Comparison of ENCODE assay signal across 1 cellular context in the genomic region with DNA sequence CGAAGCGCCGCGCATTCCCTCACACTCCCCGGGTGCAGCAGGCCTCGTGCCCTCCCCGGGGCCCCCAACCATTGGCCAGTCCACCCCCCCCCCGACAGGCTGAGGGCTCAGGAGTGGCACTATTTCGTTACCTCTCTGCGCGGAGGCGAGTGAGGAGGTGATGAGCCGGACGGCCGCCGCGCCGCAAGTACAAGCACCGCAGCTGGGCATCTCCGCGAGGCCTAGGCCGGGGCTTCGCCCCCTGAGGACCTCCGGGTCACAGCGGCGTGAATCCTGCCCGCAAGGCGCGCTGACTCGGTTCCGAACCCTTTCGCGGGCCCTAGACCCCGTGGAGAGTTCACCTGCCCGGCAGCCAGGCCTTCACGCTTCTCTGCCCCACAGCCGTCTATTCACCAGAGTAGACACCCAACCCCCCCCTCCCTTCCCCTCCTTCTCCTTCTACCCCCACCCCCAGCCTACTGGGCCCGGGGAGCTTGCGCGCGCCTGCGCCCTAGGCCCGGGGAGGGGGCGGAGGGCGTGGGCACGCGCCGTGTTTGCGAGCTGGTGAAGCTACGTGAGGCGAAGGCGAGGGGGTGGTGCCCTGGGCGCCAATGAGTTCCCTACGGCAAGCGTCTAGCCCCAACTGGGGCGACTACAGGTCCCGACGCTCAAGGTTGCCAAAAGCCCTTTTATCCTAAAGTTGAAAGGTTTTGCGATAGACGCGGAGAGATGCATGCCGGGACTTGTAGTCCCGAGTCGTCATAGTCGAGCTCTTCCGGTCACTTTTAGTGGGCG.
TF ChIP-seq lines count a peak whose summit lies in the region.

A gene (minus strand): TSS at position 399 of the 774 bp plus-strand sequence. CDS start 189 bp downstream, at position 210.

TF ChIP-seq in HepG2, 621 proteins besides CTCF, POLR2A, EP300 and RAD21 (continued from another document and continues in another):
- TF ChIP-seq, protein P1, sequence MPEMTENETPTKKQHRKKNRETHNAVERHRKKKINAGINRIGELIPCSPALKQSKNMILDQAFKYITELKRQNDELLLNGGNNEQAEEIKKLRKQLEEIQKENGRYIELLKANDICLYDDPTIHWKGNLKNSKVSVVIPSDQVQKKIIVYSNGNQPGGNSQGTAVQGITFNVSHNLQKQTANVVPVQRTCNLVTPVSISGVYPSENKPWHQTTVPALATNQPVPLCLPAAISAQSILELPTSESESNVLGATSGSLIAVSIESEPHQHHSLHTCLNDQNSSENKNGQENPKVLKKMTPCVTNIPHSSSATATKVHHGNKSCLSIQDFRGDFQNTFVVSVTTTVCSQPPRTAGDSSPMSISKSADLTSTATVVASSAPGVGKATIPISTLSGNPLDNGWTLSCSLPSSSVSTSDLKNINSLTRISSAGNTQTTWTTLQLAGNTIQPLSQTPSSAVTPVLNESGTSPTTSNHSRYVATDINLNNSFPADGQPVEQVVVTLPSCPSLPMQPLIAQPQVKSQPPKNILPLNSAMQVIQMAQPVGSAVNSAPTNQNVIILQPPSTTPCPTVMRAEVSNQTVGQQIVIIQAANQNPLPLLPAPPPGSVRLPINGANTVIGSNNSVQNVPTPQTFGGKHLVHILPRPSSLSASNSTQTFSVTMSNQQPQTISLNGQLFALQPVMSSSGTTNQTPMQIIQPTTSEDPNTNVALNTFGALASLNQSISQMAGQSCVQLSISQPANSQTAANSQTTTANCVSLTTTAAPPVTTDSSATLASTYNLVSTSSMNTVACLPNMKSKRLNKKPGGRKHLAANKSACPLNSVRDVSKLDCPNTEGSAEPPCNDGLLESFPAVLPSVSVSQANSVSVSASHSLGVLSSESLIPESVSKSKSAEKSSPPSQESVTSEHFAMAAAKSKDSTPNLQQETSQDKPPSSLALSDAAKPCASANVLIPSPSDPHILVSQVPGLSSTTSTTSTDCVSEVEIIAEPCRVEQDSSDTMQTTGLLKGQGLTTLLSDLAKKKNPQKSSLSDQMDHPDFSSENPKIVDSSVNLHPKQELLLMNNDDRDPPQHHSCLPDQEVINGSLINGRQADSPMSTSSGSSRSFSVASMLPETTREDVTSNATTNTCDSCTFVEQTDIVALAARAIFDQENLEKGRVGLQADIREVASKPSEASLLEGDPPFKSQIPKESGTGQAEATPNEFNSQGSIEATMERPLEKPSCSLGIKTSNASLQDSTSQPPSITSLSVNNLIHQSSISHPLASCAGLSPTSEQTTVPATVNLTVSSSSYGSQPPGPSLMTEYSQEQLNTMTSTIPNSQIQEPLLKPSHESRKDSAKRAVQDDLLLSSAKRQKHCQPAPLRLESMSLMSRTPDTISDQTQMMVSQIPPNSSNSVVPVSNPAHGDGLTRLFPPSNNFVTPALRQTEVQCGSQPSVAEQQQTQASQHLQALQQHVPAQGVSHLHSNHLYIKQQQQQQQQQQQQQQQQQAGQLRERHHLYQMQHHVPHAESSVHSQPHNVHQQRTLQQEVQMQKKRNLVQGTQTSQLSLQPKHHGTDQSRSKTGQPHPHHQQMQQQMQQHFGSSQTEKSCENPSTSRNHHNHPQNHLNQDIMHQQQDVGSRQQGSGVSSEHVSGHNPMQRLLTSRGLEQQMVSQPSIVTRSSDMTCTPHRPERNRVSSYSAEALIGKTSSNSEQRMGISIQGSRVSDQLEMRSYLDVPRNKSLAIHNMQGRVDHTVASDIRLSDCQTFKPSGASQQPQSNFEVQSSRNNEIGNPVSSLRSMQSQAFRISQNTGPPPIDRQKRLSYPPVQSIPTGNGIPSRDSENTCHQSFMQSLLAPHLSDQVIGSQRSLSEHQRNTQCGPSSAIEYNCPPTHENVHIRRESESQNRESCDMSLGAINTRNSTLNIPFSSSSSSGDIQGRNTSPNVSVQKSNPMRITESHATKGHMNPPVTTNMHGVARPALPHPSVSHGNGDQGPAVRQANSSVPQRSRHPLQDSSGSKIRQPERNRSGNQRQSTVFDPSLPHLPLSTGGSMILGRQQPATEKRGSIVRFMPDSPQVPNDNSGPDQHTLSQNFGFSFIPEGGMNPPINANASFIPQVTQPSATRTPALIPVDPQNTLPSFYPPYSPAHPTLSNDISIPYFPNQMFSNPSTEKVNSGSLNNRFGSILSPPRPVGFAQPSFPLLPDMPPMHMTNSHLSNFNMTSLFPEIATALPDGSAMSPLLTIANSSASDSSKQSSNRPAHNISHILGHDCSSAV (CRISPR knock-in tag; IDR thresholded peaks at IDR 0.05; ENCODE audit: borderline replicate concordance) = no peak
- TF ChIP-seq NR2F2 (IDR thresholded peaks at IDR 0.05; ENCODE audit: borderline replicate concordance, low read depth) (no peak; the same call in 1 of the 2 replicates), ZNF773 (CRISPR knock-in tag; IDR thresholded peaks at IDR 0.05; ENCODE audit: borderline replicate concordance) (no peak), ZNF629 (CRISPR knock-in tag; conservative IDR thresholded peaks at IDR 0.05) (no peak), BORCS8-MEF2B (CRISPR knock-in tag; IDR thresholded peaks at IDR 0.05) (no peak), ZSCAN29 (CRISPR knock-in tag; conservative IDR thresholded peaks at IDR 0.05) (no peak; the same call in 1 of the 2 replicates), RORA (CRISPR knock-in tag; IDR thresholded peaks at IDR 0.05) (no peak), PHF5A (CRISPR knock-in tag; IDR thresholded peaks at IDR 0.05; ENCODE audit: low read depth, unreplicated experiment) (no peak), NCOA5 (CRISPR knock-in tag; IDR thresholded peaks at IDR 0.05) (no peak), SRF (IDR thresholded peaks at IDR 0.05; ENCODE audit: low read depth, low read length) (no peak), TRIM24 (CRISPR knock-in tag; IDR thresholded peaks at IDR 0.05) (no peak), FOXA3 (CRISPR knock-in tag; IDR thresholded peaks at IDR 0.05) (peak; percentile 8; the same call in 1 of the 2 replicates), SAFB2 (CRISPR knock-in tag; IDR thresholded peaks at IDR 0.05; ENCODE audit: borderline replicate concordance, low read depth) (peak; percentile 63; the same call in 1 of the 2 replicates), ZNF788 (CRISPR knock-in tag; IDR thresholded peaks at IDR 0.05; ENCODE audit: borderline replicate concordance) (peak; percentile 50; the same call in 1 of the 2 replicates), KDM1A (CRISPR knock-in tag; IDR thresholded peaks at IDR 0.05) (no peak), ARHGAP35 (CRISPR knock-in tag; IDR thresholded peaks at IDR 0.05; ENCODE audit: borderline replicate concordance) (no peak), HNRNPL (IDR thresholded peaks at IDR 0.05; ENCODE audit: low read depth, low read length) (0 out of 2 replicates have a peak, but pooled peaks have one; percentile 14), GLI4 (CRISPR knock-in tag; IDR thresholded peaks at IDR 0.05; ENCODE audit: borderline replicate concordance) (0 out of 2 replicates have a peak, but pooled peaks have one; percentile 8), PHF21A (CRISPR knock-in tag; IDR thresholded peaks at IDR 0.05) (peak; percentile 77), ZNF678 (CRISPR knock-in tag; IDR thresholded peaks at IDR 0.05) (no peak), KLF16 (CRISPR knock-in tag; IDR thresholded peaks at IDR 0.05) (peak in 1 of 2 experiments; percentile 54; a peak in 1 of 4 replicates), ELF3 (CRISPR knock-in tag; IDR thresholded peaks at IDR 0.05) (peak; percentile 27; the same call in 1 of the 2 replicates), ZNF138 (CRISPR knock-in tag; IDR thresholded peaks at IDR 0.05; ENCODE audit: low read depth) (peak; percentile 65; the same call in 1 of the 2 replicates), ZNF780A (CRISPR knock-in tag; IDR thresholded peaks at IDR 0.05) (no peak), HOXA7 (CRISPR knock-in tag; IDR thresholded peaks at IDR 0.05) (no peak)
- TF ChIP-seq, protein P2, sequence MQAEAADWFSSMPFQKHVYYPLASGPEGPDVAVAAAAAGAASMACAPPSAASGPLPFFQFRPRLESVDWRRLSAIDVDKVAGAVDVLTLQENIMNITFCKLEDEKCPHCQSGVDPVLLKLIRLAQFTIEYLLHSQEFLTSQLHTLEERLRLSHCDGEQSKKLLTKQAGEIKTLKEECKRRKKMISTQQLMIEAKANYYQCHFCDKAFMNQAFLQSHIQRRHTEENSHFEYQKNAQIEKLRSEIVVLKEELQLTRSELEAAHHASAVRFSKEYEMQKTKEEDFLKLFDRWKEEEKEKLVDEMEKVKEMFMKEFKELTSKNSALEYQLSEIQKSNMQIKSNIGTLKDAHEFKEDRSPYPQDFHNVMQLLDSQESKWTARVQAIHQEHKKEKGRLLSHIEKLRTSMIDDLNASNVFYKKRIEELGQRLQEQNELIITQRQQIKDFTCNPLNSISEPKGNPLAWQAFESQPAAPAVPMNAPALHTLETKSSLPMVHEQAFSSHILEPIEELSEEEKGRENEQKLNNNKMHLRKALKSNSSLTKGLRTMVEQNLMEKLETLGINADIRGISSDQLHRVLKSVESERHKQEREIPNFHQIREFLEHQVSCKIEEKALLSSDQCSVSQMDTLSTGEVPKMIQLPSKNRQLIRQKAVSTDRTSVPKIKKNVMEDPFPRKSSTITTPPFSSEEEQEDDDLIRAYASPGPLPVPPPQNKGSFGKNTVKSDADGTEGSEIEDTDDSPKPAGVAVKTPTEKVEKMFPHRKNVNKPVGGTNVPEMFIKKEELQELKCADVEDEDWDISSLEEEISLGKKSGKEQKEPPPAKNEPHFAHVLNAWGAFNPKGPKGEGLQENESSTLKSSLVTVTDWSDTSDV (CRISPR knock-in tag; IDR thresholded peaks at IDR 0.05) = no peak
- TF ChIP-seq, protein P3, sequence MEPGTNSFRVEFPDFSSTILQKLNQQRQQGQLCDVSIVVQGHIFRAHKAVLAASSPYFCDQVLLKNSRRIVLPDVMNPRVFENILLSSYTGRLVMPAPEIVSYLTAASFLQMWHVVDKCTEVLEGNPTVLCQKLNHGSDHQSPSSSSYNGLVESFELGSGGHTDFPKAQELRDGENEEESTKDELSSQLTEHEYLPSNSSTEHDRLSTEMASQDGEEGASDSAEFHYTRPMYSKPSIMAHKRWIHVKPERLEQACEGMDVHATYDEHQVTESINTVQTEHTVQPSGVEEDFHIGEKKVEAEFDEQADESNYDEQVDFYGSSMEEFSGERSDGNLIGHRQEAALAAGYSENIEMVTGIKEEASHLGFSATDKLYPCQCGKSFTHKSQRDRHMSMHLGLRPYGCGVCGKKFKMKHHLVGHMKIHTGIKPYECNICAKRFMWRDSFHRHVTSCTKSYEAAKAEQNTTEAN (CRISPR knock-in tag; conservative IDR thresholded peaks at IDR 0.05) = no peak; the same call in 1 of the 2 replicates
- TF ChIP-seq, protein P4, sequence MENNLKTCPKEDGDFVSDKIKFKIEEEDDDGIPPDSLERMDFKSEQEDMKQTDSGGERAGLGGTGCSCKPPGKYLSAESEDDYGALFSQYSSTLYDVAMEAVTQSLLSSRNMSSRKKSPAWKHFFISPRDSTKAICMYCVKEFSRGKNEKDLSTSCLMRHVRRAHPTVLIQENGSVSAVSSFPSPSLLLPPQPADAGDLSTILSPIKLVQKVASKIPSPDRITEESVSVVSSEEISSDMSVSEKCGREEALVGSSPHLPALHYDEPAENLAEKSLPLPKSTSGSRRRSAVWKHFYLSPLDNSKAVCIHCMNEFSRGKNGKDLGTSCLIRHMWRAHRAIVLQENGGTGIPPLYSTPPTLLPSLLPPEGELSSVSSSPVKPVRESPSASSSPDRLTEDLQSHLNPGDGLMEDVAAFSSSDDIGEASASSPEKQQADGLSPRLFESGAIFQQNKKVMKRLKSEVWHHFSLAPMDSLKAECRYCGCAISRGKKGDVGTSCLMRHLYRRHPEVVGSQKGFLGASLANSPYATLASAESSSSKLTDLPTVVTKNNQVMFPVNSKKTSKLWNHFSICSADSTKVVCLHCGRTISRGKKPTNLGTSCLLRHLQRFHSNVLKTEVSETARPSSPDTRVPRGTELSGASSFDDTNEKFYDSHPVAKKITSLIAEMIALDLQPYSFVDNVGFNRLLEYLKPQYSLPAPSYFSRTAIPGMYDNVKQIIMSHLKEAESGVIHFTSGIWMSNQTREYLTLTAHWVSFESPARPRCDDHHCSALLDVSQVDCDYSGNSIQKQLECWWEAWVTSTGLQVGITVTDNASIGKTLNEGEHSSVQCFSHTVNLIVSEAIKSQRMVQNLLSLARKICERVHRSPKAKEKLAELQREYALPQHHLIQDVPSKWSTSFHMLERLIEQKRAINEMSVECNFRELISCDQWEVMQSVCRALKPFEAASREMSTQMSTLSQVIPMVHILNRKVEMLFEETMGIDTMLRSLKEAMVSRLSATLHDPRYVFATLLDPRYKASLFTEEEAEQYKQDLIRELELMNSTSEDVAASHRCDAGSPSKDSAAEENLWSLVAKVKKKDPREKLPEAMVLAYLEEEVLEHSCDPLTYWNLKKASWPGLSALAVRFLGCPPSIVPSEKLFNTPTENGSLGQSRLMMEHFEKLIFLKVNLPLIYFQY (CRISPR knock-in tag; IDR thresholded peaks at IDR 0.05; ENCODE audit: borderline replicate concordance) = no peak
- TF ChIP-seq, protein P5, sequence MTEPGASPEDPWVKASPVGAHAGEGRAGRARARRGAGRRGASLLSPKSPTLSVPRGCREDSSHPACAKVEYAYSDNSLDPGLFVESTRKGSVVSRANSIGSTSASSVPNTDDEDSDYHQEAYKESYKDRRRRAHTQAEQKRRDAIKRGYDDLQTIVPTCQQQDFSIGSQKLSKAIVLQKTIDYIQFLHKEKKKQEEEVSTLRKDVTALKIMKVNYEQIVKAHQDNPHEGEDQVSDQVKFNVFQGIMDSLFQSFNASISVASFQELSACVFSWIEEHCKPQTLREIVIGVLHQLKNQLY (CRISPR knock-in tag; IDR thresholded peaks at IDR 0.05) = no peak
- TF ChIP-seq, protein P6, sequence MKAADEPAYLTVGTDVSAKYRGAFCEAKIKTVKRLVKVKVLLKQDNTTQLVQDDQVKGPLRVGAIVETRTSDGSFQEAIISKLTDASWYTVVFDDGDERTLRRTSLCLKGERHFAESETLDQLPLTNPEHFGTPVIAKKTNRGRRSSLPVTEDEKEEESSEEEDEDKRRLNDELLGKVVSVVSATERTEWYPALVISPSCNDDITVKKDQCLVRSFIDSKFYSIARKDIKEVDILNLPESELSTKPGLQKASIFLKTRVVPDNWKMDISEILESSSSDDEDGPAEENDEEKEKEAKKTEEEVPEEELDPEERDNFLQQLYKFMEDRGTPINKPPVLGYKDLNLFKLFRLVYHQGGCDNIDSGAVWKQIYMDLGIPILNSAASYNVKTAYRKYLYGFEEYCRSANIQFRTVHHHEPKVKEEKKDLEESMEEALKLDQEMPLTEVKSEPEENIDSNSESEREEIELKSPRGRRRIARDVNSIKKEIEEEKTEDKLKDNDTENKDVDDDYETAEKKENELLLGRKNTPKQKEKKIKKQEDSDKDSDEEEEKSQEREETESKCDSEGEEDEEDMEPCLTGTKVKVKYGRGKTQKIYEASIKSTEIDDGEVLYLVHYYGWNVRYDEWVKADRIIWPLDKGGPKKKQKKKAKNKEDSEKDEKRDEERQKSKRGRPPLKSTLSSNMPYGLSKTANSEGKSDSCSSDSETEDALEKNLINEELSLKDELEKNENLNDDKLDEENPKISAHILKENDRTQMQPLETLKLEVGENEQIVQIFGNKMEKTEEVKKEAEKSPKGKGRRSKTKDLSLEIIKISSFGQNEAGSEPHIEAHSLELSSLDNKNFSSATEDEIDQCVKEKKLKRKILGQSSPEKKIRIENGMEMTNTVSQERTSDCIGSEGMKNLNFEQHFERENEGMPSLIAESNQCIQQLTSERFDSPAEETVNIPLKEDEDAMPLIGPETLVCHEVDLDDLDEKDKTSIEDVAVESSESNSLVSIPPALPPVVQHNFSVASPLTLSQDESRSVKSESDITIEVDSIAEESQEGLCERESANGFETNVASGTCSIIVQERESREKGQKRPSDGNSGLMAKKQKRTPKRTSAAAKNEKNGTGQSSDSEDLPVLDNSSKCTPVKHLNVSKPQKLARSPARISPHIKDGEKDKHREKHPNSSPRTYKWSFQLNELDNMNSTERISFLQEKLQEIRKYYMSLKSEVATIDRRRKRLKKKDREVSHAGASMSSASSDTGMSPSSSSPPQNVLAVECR (CRISPR knock-in tag; IDR thresholded peaks at IDR 0.05; ENCODE audit: borderline replicate concordance) = peak; percentile 62
